21 cellular contexts compared by ENCODE assay signal in genomic region chr2:191268596-191268995, GRCh38.
"Had no signal": no experiment of that assay in that cellular context is flagged by ENCODE, and none has a peak within 500 bp of the region (broad histone marks: within the 10 kb centered on the region; RNA-seq: fewer than 3 reads in every experiment).

No MANE protein-coding gene starts in this region.

- ATAC-seq: effector memory CD8-positive, alpha-beta T cell; heart left ventricle; left lobe of liver; mucosa of descending colon; naive thymus-derived CD8-positive, alpha-beta T cell; pancreas; sciatic nerve; stimulated activated memory B cell treated with anti-CD40 and anti-IgM and Interleukin-4, amounts not matched to agents 10 μg/mL and 1 μg/mL and 100 μg/mL, for 72 hours; stimulated activated naive CD8-positive, alpha-beta T cell treated with anti-CD3 and anti-CD28 coated beads, Interleukin-15, Interleukin-2, amounts not matched to agents 100 U/mL and 50 U/mL, for 24 hours had no signal

- H3K27me3 ChIP-seq: heart left ventricle, hepatocyte, neutrophil, pancreas, testis, tibial artery, upper lobe of left lung had no signal

- H3K4me3 ChIP-seq: heart left ventricle, hepatocyte, lung, mucosa of descending colon, pancreas, testis, tibial artery, upper lobe of left lung had no signal

- H3K4me2 ChIP-seq: hepatocyte had no signal

- H3K9me3 Mint-ChIP-seq: effector memory CD8-positive, alpha-beta T cell; memory B cell; mesothelial cell of epicardium; naive thymus-derived CD8-positive, alpha-beta T cell; stimulated activated memory B cell treated with anti-CD40 and anti-IgM and Interleukin-4, amounts not matched to agents 10 μg/mL and 1 μg/mL and 100 μg/mL, for 72 hours had no signal

- H3K36me3 Mint-ChIP-seq: stimulated activated memory B cell treated with anti-CD40 and anti-IgM and Interleukin-4, amounts not matched to agents 10 μg/mL and 1 μg/mL and 100 μg/mL, for 72 hours had no signal

- H3K27ac ChIP-seq: heart left ventricle, hepatocyte, neutrophil, pancreas, testis, tibial artery, upper lobe of left lung had no signal

- DNase-seq: cortex of kidney; effector memory CD8-positive, alpha-beta T cell; heart left ventricle; kidney; mucosa of descending colon; naive thymus-derived CD8-positive, alpha-beta T cell; pancreas; stimulated activated CD4-positive, alpha-beta T cell treated with anti-CD3 and anti-CD28 coated beads, Interleukin-4, amount 100 ng/mL, for 4 hours; stimulated activated naive CD8-positive, alpha-beta T cell treated with anti-CD3 and anti-CD28 coated beads, Interleukin-15, Interleukin-2, amounts not matched to agents 100 U/mL and 50 U/mL, for 24 hours; substantia nigra; testis; tibial artery; upper lobe of left lung had no signal

- H2AFZ ChIP-seq: hepatocyte had no signal

- H3K36me3 ChIP-seq: heart left ventricle, neutrophil, pancreas, tibial artery, upper lobe of left lung had no signal

- H3K4me3 Mint-ChIP-seq: effector memory CD8-positive, alpha-beta T cell; memory B cell; mesothelial cell of epicardium; naive thymus-derived CD8-positive, alpha-beta T cell; stimulated activated memory B cell treated with anti-CD40 and anti-IgM and Interleukin-4, amounts not matched to agents 10 μg/mL and 1 μg/mL and 100 μg/mL, for 72 hours had no signal

- H3K9me3 ChIP-seq: heart left ventricle, mucosa of descending colon, neutrophil, pancreas, testis, tibial artery, upper lobe of left lung had no signal

- H3K27ac Mint-ChIP-seq: effector memory CD8-positive, alpha-beta T cell; memory B cell; mesothelial cell of epicardium; naive thymus-derived CD8-positive, alpha-beta T cell; stimulated activated memory B cell treated with anti-CD40 and anti-IgM and Interleukin-4, amounts not matched to agents 10 μg/mL and 1 μg/mL and 100 μg/mL, for 72 hours had no signal

- H3K27me3 Mint-ChIP-seq: memory B cell; stimulated activated memory B cell treated with anti-CD40 and anti-IgM and Interleukin-4, amounts not matched to agents 10 μg/mL and 1 μg/mL and 100 μg/mL, for 72 hours had no signal
